ENCODE assay signal across 8 cellular contexts in the genomic region with DNA sequence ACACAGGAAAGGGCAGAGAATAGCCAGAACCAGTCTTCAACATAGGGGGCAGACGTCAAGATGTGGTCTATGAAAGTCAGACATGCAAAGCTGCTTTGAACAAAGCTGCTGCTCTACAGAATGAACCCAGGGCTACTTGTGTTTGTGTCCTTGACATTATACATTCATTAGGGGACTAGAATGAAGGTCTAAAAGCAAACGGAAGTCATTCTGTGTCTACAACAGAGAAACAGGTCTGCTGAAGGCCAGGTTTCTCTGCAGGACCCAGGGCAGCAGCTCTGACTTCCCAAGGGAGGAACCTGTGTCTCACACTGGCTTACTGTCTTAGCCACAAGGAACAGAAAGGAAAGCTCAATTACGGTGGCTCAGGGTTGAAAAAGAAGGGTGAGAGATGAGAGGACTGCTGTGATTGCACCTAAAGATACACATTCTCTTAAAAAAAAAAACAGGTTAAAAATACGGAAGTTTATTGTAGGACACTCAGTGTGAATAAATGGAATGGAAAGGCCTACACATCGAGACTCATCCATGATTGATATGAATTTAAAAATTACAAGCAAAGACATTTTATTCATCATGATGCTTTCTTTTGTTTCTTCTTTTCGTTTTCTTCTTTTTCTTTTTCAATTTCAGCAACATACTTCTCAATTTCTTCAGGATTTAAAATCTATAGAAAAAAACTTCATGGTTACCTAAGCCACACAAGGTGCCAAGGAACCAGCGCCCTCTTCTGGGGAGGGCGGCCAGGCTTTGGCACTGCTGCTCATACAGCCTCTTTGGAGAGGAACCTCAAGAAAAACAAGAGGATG. TPM values are rescaled to one million over a fixed set of nuclear protein-coding genes. Genes with fewer than 3 reads are reported as not detected.
DNase-seq lines count a peak whose midpoint lies in the region; ATAC-seq and TF ChIP-seq lines count a peak whose summit lies in the region.

No MANE protein-coding gene starts in this region.

- H3K4me3 ChIP-seq in cardiac fibroblast (replicated peaks in 1 of 2; ENCODE audit: low read depth in 2 of 2, low read length in 2 of 2), result no peak overlapping the region

- DNase-seq in 8988T, result peak; percentile 83
- peak; percentile 61 for DNase-seq in NCI-H2171 treated with DMSO at 0.1 percent for 48 hours (lab: John Stamatoyannopoulos, UW)
- peak; percentile 31 for DNase-seq in activated CD4-positive, CD25-positive, alpha-beta regulatory T cell treated with anti-CD3 and anti-CD28 coated beads, Interleukin-2, amount 50 U/mL, for 16 hours (ENCODE audit: low read depth, low spot score)
- peak; percentile 74 to 81 for DNase-seq in cardiac fibroblast (ENCODE audit: low read depth in 2 of 2)
- DNase-seq in left lobe of liver (ENCODE audit: low spot score), result no peak
- DNase-seq in stimulated activated naive B cell treated with anti-CD40 and anti-IgM and Interleukin-4, amounts not matched to agents 10 μg/mL and 1 μg/mL and 100 μg/mL, for 72 hours, result no peak

- no peaks in the 10 kb centered on the region for H3K27me3 Mint-ChIP-seq in stimulated activated naive B cell treated with anti-CD40 and anti-IgM and Interleukin-4, amounts not matched to agents 10 μg/mL and 1 μg/mL and 100 μg/mL, for 72 hours

- H3K36me3 Mint-ChIP-seq in stimulated activated naive B cell treated with anti-CD40 and anti-IgM and Interleukin-4, amounts not matched to agents 10 μg/mL and 1 μg/mL and 100 μg/mL, for 72 hours, result peaks cover 41 to 77% of the 10 kb centered on the region in 2 donors

- peak; percentile 73 for TF ChIP-seq CTCF in GM12872 (IDR thresholded peaks at IDR 0.05; ENCODE audit: insufficient read depth, low read depth, low read length)
- TF ChIP-seq CTCF in cardiac fibroblast (IDR thresholded peaks at IDR 0.05; ENCODE audit: low read depth, low read length), result peak; percentile 87

- H3K4me3 Mint-ChIP-seq in stimulated activated naive B cell treated with anti-CD40 and anti-IgM and Interleukin-4, amounts not matched to agents 10 μg/mL and 1 μg/mL and 100 μg/mL, for 72 hours, result no peak overlapping the region

- H3K9me3 Mint-ChIP-seq in stimulated activated naive B cell treated with anti-CD40 and anti-IgM and Interleukin-4, amounts not matched to agents 10 μg/mL and 1 μg/mL and 100 μg/mL, for 72 hours, result no peaks in the 10 kb centered on the region

- H3K4me1 Mint-ChIP-seq in stimulated activated naive B cell treated with anti-CD40 and anti-IgM and Interleukin-4, amounts not matched to agents 10 μg/mL and 1 μg/mL and 100 μg/mL, for 72 hours, result peaks cover 36 to 56% of the 10 kb centered on the region in 2 donors

- H3K27ac Mint-ChIP-seq in stimulated activated naive B cell treated with anti-CD40 and anti-IgM and Interleukin-4, amounts not matched to agents 10 μg/mL and 1 μg/mL and 100 μg/mL, for 72 hours, result peak overlapping the region; percentile 11

- ATAC-seq in left lobe of liver (peak; percentile 43), GM18867 (IDR thresholded peaks at IDR 0.05; ENCODE audit: unreplicated experiment) (no peak)
- ATAC-seq in stimulated activated naive B cell treated with anti-CD40 and anti-IgM and Interleukin-4, amounts not matched to agents 10 μg/mL and 1 μg/mL and 100 μg/mL, for 72 hours (replicated peaks), result peak; percentile 74 to 78

RNA-seq across cellular contexts. Expression of gene PSMA7, which starts 6.7 kb away (rescaled TPM):
- total RNA-seq in left lobe of liver, result 138 TPM

RNA-seq across cellular contexts. Expression of gene SS18L1, which starts 7.1 kb away (rescaled TPM):
- total RNA-seq in left lobe of liver, result 33.4 TPM

RNA-seq across cellular contexts. Expression of gene LSM14B, which starts 14.2 kb away (rescaled TPM):
- total RNA-seq in left lobe of liver, result 19.6 TPM

RNA-seq across cellular contexts. Expression of gene MTG2, which starts 46.3 kb away (rescaled TPM):
- 31.0 TPM for total RNA-seq in left lobe of liver

Comparison
In these comparisons a context has a peak if more than half of its experiments do, and no peak if none do; other contexts are left out.
1. DNase-seq: peak in 8988T (single experiment), NCI-H2171 treated with DMSO at 0.1 percent for 48 hours (single experiment), activated CD4-positive, CD25-positive, alpha-beta regulatory T cell treated with anti-CD3 and anti-CD28 coated beads, Interleukin-2, amount 50 U/mL, for 16 hours (single experiment) and cardiac fibroblast (2 of 2); none in left lobe of liver (single experiment) and stimulated activated naive B cell treated with anti-CD40 and anti-IgM and Interleukin-4, amounts not matched to agents 10 μg/mL and 1 μg/mL and 100 μg/mL, for 72 hours (single experiment).